11 cellular contexts compared by ENCODE assay signal in the genomic region with DNA sequence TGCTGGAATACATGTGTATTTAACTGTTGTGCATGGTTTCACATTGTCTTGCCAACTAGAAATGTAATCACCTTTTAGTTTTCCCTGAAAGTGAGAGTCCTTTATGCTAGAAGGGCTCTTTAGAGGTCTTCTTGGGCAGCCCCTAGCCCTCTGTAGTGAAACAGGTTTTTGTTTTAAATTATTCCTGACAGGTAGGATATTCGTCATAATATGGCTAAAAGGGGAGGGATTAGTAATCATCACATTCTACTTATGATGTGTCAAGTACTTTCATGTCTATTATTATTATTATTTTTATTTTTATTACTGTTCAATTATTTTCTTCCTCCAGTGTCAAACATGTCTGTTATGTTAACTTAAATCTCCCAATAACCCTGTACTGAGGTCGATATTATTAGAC. TPM values are rescaled to one million over a fixed set of nuclear protein-coding genes. Genes with fewer than 3 reads are reported as not detected.
A peak's percentile ranks its signal among the peaks of the same experiment; 100 is the strongest.
DNase-seq lines count a peak whose midpoint lies in the region; ATAC-seq, FAIRE-seq and TF ChIP-seq lines count a peak whose summit lies in the region.
"Had no signal": no experiment of that assay in that cellular context is flagged by ENCODE, and none has a peak within 500 bp of the region (broad histone marks: within the 10 kb centered on the region; RNA-seq: fewer than 3 reads in every experiment).

No MANE protein-coding gene starts in this region.

- H3K79me2 ChIP-seq in Karpas-422 (ENCODE audit: low read length) (peaks cover 89% of the 10 kb centered on the region), endothelial cell of umbilical vein (ENCODE audit: control insufficient read depth, insufficient read depth, low read length) (peaks cover 94% of the 10 kb centered on the region)

- POLR2A ChIA-PET in endothelial cell of umbilical vein (lab: Charles Lee) (interaction anchor here (1.3 to 1.8 kb wide), 4 partner anchors 28 to 102 kb away, joined by 3 to 8 read pairs (median 4); no protein-coding TSS in a partner anchor), RWPE1 (lab: Yijun Ruan, JAX; ENCODE audit: low non-redundant PET) (no interaction called here)

- peak overlapping the region; percentile 85 for H3K27ac Mint-ChIP-seq in activated CD8-positive, alpha-beta memory T cell treated with anti-CD3 and anti-CD28 coated beads, Interleukin-2, amount 10 ng/mL, durations not matched to agents 7 days and 5 days
- H3K27ac Mint-ChIP-seq in stimulated activated memory B cell treated with anti-CD40 and anti-IgM and Interleukin-4, amounts not matched to agents 10 μg/mL and 1 μg/mL and 100 μg/mL, for 72 hours: peak overlapping the region; percentile 61

- no peak overlapping the region for H2AFZ ChIP-seq in Karpas-422 (ENCODE audit: low read length)
- no peak overlapping the region for H2AFZ ChIP-seq in endothelial cell of umbilical vein (ENCODE audit: low read depth, low read length)

- no peaks in the 10 kb centered on the region for H3K9me2 ChIP-seq in Karpas-422 (replicated peaks; ENCODE audit: insufficient read depth, low read length)

- no peak overlapping the region for H3K4me3 ChIP-seq in Karpas-422 (ENCODE audit: low read length)
- no peak overlapping the region for H3K4me3 ChIP-seq in endothelial cell of umbilical vein (replicated peaks in 1 of 3; ENCODE audit: insufficient read depth in 1 of 3, low read depth in 1 of 3, low read length in 3 of 3)
- H3K4me3 ChIP-seq: MG63 had no signal

- peaks cover 42% of the 10 kb centered on the region for H3K36me3 Mint-ChIP-seq in activated CD8-positive, alpha-beta memory T cell treated with anti-CD3 and anti-CD28 coated beads, Interleukin-2, amount 10 ng/mL, durations not matched to agents 7 days and 5 days
- peaks cover 14% of the 10 kb centered on the region for H3K36me3 Mint-ChIP-seq in stimulated activated memory B cell treated with anti-CD40 and anti-IgM and Interleukin-4, amounts not matched to agents 10 μg/mL and 1 μg/mL and 100 μg/mL, for 72 hours

- H3K36me3 ChIP-seq in Karpas-422 (ENCODE audit: insufficient read depth, low read length) (no peaks in the 10 kb centered on the region), endothelial cell of umbilical vein (ENCODE audit: control insufficient read depth in 2 of 2, extremely low read depth in 1 of 2, insufficient read depth in 2 of 2, low read length in 2 of 2) (peaks cover 0 to 5% of the 10 kb centered on the region in 2 experiments)

- no peak for ATAC-seq in activated CD8-positive, alpha-beta memory T cell treated with anti-CD3 and anti-CD28 coated beads, Interleukin-2, amount 10 ng/mL, durations not matched to agents 7 days and 5 days
- ATAC-seq in stimulated activated memory B cell treated with anti-CD40 and anti-IgM and Interleukin-4, amounts not matched to agents 10 μg/mL and 1 μg/mL and 100 μg/mL, for 72 hours: no peak

- no peak for TF ChIP-seq CTCF in endothelial cell of umbilical vein (IDR thresholded peaks at IDR 0.05; ENCODE audit: extremely low read depth in 1 of 2, insufficient read depth in 1 of 2, low read depth in 1 of 2, low read length in 2 of 2)
- TF ChIP-seq CTCF in RWPE1 (conservative IDR thresholded peaks at IDR 0.05; ENCODE audit: low read depth): no peak

- TF ChIP-seq POLR2A in endothelial cell of umbilical vein (IDR thresholded peaks at IDR 0.05; ENCODE audit: low read depth, low read length): no peak

- H3K27ac ChIP-seq in Karpas-422 (ENCODE audit: low read length) (peak overlapping the region; percentile 40; the same call in 1 of the 2 replicates), endothelial cell of umbilical vein (ENCODE audit: insufficient read depth, low read depth, low read length) (peak overlapping the region; percentile 89), RWPE1 (no peak overlapping the region)

- H3K9me3 Mint-ChIP-seq in activated CD8-positive, alpha-beta memory T cell treated with anti-CD3 and anti-CD28 coated beads, Interleukin-2, amount 10 ng/mL, durations not matched to agents 7 days and 5 days (ENCODE audit: low read depth): no peaks in the 10 kb centered on the region
- no peaks in the 10 kb centered on the region for H3K9me3 Mint-ChIP-seq in stimulated activated memory B cell treated with anti-CD40 and anti-IgM and Interleukin-4, amounts not matched to agents 10 μg/mL and 1 μg/mL and 100 μg/mL, for 72 hours

- H4K20me1 ChIP-seq in Karpas-422 (ENCODE audit: insufficient read depth, low read depth, low read length): no peaks in the 10 kb centered on the region
- peaks cover 2% of the 10 kb centered on the region for H4K20me1 ChIP-seq in endothelial cell of umbilical vein (replicated peaks; ENCODE audit: control insufficient read depth, extremely low read depth, insufficient read depth, low read length)

- H3K4me3 Mint-ChIP-seq in activated CD8-positive, alpha-beta memory T cell treated with anti-CD3 and anti-CD28 coated beads, Interleukin-2, amount 10 ng/mL, durations not matched to agents 7 days and 5 days: no peak overlapping the region
- H3K4me3 Mint-ChIP-seq in stimulated activated memory B cell treated with anti-CD40 and anti-IgM and Interleukin-4, amounts not matched to agents 10 μg/mL and 1 μg/mL and 100 μg/mL, for 72 hours: no peak overlapping the region

- dilution Hi-C loops in endothelial cell of umbilical vein (cut with MboI; ENCODE audit: extremely low pct_ligation_motif_present, low sequenced_read_pairs): no loop called here

- no peaks in the 10 kb centered on the region for H3K27me3 ChIP-seq in Karpas-422 (ENCODE audit: low read length)
- no peaks in the 10 kb centered on the region for H3K27me3 ChIP-seq in endothelial cell of umbilical vein (ENCODE audit: control insufficient read depth in 2 of 2, insufficient read depth in 2 of 2, low read length in 2 of 2)
- H3K27me3 ChIP-seq: MG63 had no signal

- H3K4me2 ChIP-seq in Karpas-422 (ENCODE audit: low read depth, low read length, poor library complexity, severe bottlenecking) (no peak overlapping the region), endothelial cell of umbilical vein (ENCODE audit: insufficient read depth, low read length) (no peak overlapping the region)

- no peak for FAIRE-seq in endothelial cell of umbilical vein (lab: Jason Lieb, UNC)

- H3K4me1 ChIP-seq in Karpas-422 (ENCODE audit: low read length) (peaks cover 66% of the 10 kb centered on the region), endothelial cell of umbilical vein (ENCODE audit: control insufficient read depth, extremely low read depth, insufficient read depth, low read length) (peaks cover 72% of the 10 kb centered on the region)

- no TSS peak for BruUV-seq in endothelial cell of umbilical vein (replicated peaks; lab: Mats Ljungman, UMichigan)

- H3K9me1 ChIP-seq in endothelial cell of umbilical vein (replicated peaks; ENCODE audit: control insufficient read depth, extremely low read depth, insufficient read depth, low read length): no peaks in the 10 kb centered on the region

- intact Hi-C loops in endothelial cell of umbilical vein (cut with micrococcal nuclease): no loop called here

- peaks cover 87% of the 10 kb centered on the region for H3K4me1 Mint-ChIP-seq in activated CD8-positive, alpha-beta memory T cell treated with anti-CD3 and anti-CD28 coated beads, Interleukin-2, amount 10 ng/mL, durations not matched to agents 7 days and 5 days
- peaks cover 75% of the 10 kb centered on the region for H3K4me1 Mint-ChIP-seq in stimulated activated memory B cell treated with anti-CD40 and anti-IgM and Interleukin-4, amounts not matched to agents 10 μg/mL and 1 μg/mL and 100 μg/mL, for 72 hours

- no peak overlapping the region for H3K9ac ChIP-seq in Karpas-422 (ENCODE audit: low read length)
- peak overlapping the region; percentile 25 for H3K9ac ChIP-seq in endothelial cell of umbilical vein (replicated peaks; ENCODE audit: extremely low read depth, insufficient read depth, low read length)

- CTCF ChIA-PET in activated CD8-positive, alpha-beta memory T cell treated with anti-CD3 and anti-CD28 coated beads, Interleukin-2, amount 10 ng/mL, durations not matched to agents 7 days and 5 days (lab: Charles Lee): interaction anchor here (1.1 to 1.5 kb wide), 5 partner anchors 12 to 107 kb away, joined by 3 to 4 read pairs (median 3); no protein-coding TSS in a partner anchor
- CTCF ChIA-PET in endothelial cell of umbilical vein (lab: Charles Lee): interaction anchor here (1.8 to 4.1 kb wide), 7 partner anchors 13 to 107 kb away, joined by 5 to 20 read pairs (median 16); a partner anchor contains a TSS
- CTCF ChIA-PET in RWPE1 (lab: Yijun Ruan, JAX): interaction anchor here (0.6 to 1.6 kb wide), 2 partner anchors 25 to 251 kb away, joined by 3 to 5 read pairs; no protein-coding TSS in a partner anchor

- H3K27me3 Mint-ChIP-seq in activated CD8-positive, alpha-beta memory T cell treated with anti-CD3 and anti-CD28 coated beads, Interleukin-2, amount 10 ng/mL, durations not matched to agents 7 days and 5 days: no peaks in the 10 kb centered on the region
- H3K27me3 Mint-ChIP-seq in stimulated activated memory B cell treated with anti-CD40 and anti-IgM and Interleukin-4, amounts not matched to agents 10 μg/mL and 1 μg/mL and 100 μg/mL, for 72 hours: no peaks in the 10 kb centered on the region

- no peak for DNase-seq in activated CD8-positive, alpha-beta memory T cell treated with anti-CD3 and anti-CD28 coated beads, Interleukin-2, amount 10 ng/mL, durations not matched to agents 7 days and 5 days
- no peak for DNase-seq in activated CD8-positive, alpha-beta memory T cell treated with anti-CD3 and anti-CD28 coated beads, Interleukin-2, amount 50 U/mL, for 4 hours
- DNase-seq in Karpas-422 (no peak), endothelial cell of umbilical vein (ENCODE audit: low read depth, low spot score) (no peak), NCI-H146 treated with DMSO at 0.1 percent for 48 hours (lab: John Stamatoyannopoulos, UW; ENCODE audit: unreplicated experiment) (no peak), RWPE1 (ENCODE audit: low spot score) (no peak)
- no peak for DNase-seq in stimulated activated CD4-positive, alpha-beta T cell treated with anti-CD3 and anti-CD28 coated beads, Interleukin-4, amount 100 ng/mL, for 24 hours
- DNase-seq: MG63, NCI-H446, SHP77 had no signal

- no peaks in the 10 kb centered on the region for H3K9me3 ChIP-seq in Karpas-422 (ENCODE audit: low read length)
- no peaks in the 10 kb centered on the region for H3K9me3 ChIP-seq in endothelial cell of umbilical vein (replicated peaks; ENCODE audit: control insufficient read depth, insufficient read depth, low read length)
- H3K9me3 ChIP-seq: MG63 had no signal

RNA-seq across cellular contexts. Expression of a gene that starts 35.5 kb away (rescaled TPM):
- 100 to 1,000 TPM; 489 to 610 TPM for total RNA-seq in activated CD8-positive, alpha-beta memory T cell treated with anti-CD3 and anti-CD28 coated beads, Interleukin-2, amount 10 ng/mL, durations not matched to agents 7 days and 5 days
- total RNA-seq in Karpas-422 (2014; rRNA removed; shearing (Covaris generic); ENCODE audit: low replicate concordance): 255 and 361 TPM in 2 replicates
- 635 and 658 TPM in 2 replicates for total RNA-seq in endothelial cell of umbilical vein
- polyA plus RNA-seq in endothelial cell of umbilical vein: 511 and 528 TPM in 2 replicates
- polyA plus RNA-seq in endothelial cell of umbilical vein (2011; cell fraction: cytosol; rRNA removed): 475 and 549 TPM in 2 replicates
- 738 and 769 TPM in 2 replicates for polyA plus RNA-seq in endothelial cell of umbilical vein (2011; cell fraction: nucleus; rRNA removed)
- polyA plus RNA-seq in endothelial cell of umbilical vein (2012): 862 and 934 TPM in 2 replicates
- 709 and 797 TPM in 2 replicates for polyA minus RNA-seq in endothelial cell of umbilical vein
- polyA minus RNA-seq in endothelial cell of umbilical vein (2011; cell fraction: cytosol; rRNA and poly(A)+ RNA removed): 123 TPM
- 296 and 346 TPM in 2 replicates for polyA minus RNA-seq in endothelial cell of umbilical vein (2011; cell fraction: nucleus; rRNA and poly(A)+ RNA removed)
